In genomic region chr12:81610955-81611889, GRCh38 we compare ENCODE assay signal across 8 cellular contexts.
DNase-seq lines count a peak whose midpoint lies in the region; ATAC-seq and TF ChIP-seq lines count a peak whose summit lies in the region.

No MANE protein-coding gene starts in this region.

- H4K20me1 ChIP-seq in KMS-11 (ENCODE audit: insufficient read depth), result no peaks in the 10 kb centered on the region

- H3K27me3 Mint-ChIP-seq in chondrocyte (ENCODE audit: low read depth), result peaks cover 13% of the 10 kb centered on the region

- peak; percentile 65 for ATAC-seq in GM19043 (IDR thresholded peaks at IDR 0.05; ENCODE audit: low read depth, unreplicated experiment)

- no peak overlapping the region for H3K4me2 ChIP-seq in KMS-11

- no peaks in the 10 kb centered on the region for H3K79me2 ChIP-seq in KMS-11 (ENCODE audit: insufficient read depth, low read depth)

- DNase-seq in chondrocyte (ENCODE audit: low spot score) (no peak), putamen (ENCODE audit: low spot score) (no peak), NCI-H2227 (lab: John Stamatoyannopoulos, UW; ENCODE audit: unreplicated experiment) (no peak), SJCRH30 (no peak)
- DNase-seq in stimulated activated CD4-positive, alpha-beta T cell treated with anti-CD3 and anti-CD28 coated beads, Interleukin-15, amount 100 ng/mL, for 24 hours, result no peak

- H3K9me3 Mint-ChIP-seq in chondrocyte (ENCODE audit: low read depth), result no peaks in the 10 kb centered on the region

- H3K4me3 ChIP-seq in KMS-11 (IDR thresholded peaks at IDR 0.05; ENCODE audit: insufficient read depth, low read depth, low read length) (no peak overlapping the region), SJCRH30 (no peak overlapping the region)

- H2AFZ ChIP-seq in KMS-11 (ENCODE audit: low read depth), result no peak overlapping the region

- no peak overlapping the region for H3K9ac ChIP-seq in KMS-11

- H3K4me3 Mint-ChIP-seq in chondrocyte (ENCODE audit: unreplicated experiment), result no peak overlapping the region

- no peaks in the 10 kb centered on the region for H3K27me3 ChIP-seq in KMS-11 (ENCODE audit: insufficient read depth, low read depth)
- no peaks in the 10 kb centered on the region for H3K27me3 ChIP-seq in SJCRH30

- no peak overlapping the region for H3K27ac Mint-ChIP-seq in chondrocyte (ENCODE audit: unreplicated experiment)

- H3K36me3 ChIP-seq in KMS-11 (ENCODE audit: insufficient read depth), result no peaks in the 10 kb centered on the region
- H3K36me3 ChIP-seq in SJCRH30, result no peaks in the 10 kb centered on the region

- TF ChIP-seq CTCF in C4-2B (conservative IDR thresholded peaks at IDR 0.05) (peak; percentile 48), KMS-11 (conservative IDR thresholded peaks at IDR 0.05; ENCODE audit: low read depth, low read length) (peak; percentile 74), chondrocyte (IDR thresholded peaks at IDR 0.05) (peak; percentile 60)

- H3K9me3 ChIP-seq in SJCRH30 (replicated peaks), result no peaks in the 10 kb centered on the region

- no peaks in the 10 kb centered on the region for H3K4me1 ChIP-seq in KMS-11 (ENCODE audit: low read depth, poor library complexity, severe bottlenecking)
- peaks cover 21% of the 10 kb centered on the region for H3K4me1 ChIP-seq in SJCRH30

- H3K4me1 Mint-ChIP-seq in chondrocyte (ENCODE audit: low read depth), result no peaks in the 10 kb centered on the region

- H3K36me3 Mint-ChIP-seq in chondrocyte (ENCODE audit: low read depth), result no peaks in the 10 kb centered on the region

- peak overlapping the region; percentile 14; the same call in 1 of the 2 replicates for H3K27ac ChIP-seq in C4-2B
- no peak overlapping the region for H3K27ac ChIP-seq in KMS-11
- no peak overlapping the region for H3K27ac ChIP-seq in SJCRH30
